In the genomic region with DNA sequence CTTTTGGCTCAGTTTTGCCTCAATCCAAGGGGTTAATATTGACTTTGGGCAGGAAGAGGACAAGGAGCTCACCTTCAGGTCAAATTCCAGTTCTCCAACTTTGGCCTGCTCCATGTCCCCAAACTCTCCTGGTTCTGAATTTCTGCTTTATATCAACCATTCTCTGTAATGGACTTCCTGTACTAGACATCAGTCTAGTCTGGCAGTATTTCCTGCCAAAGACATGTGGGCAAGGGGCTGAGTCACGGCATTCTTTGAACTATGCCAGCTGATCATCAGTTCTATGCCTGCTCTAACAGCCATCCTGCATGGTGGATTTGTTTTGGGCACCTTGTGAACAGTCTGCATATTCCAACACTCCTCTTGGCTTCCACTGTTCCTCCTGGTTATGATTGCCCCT, we compare ENCODE assay signal across 8 cellular contexts.
DNase-seq lines count a peak whose midpoint lies in the region; ATAC-seq and TF ChIP-seq lines count a peak whose summit lies in the region.

No MANE protein-coding gene starts in this region.

- H3K4me1 ChIP-seq in uterus = no peaks in the 10 kb centered on the region

- peak; percentile 79 for DNase-seq in epithelial cell of esophagus (ENCODE audit: low read depth)
- DNase-seq in stimulated activated CD8-positive, alpha-beta memory T cell treated with anti-CD3 and anti-CD28 coated beads, Interleukin-12 subunit alpha, Interleukin-12 subunit beta, amount 100 ng/mL, for 4 hours (ENCODE audit: low read depth) = peak; percentile 51
- DNase-seq in DMS153 treated with DMSO at 0.1 percent for 48 hours (lab: John Stamatoyannopoulos, UW; ENCODE audit: unreplicated experiment) = no peak
- no peak for DNase-seq in uterus

- TF ChIP-seq CTCF in epithelial cell of esophagus (IDR thresholded peaks at IDR 0.05; ENCODE audit: insufficient read depth, low read depth, low read length, missing control alignments) = no peak
- TF ChIP-seq CTCF in uterus (IDR thresholded peaks at IDR 0.05) = no peak

- H3K4me3 ChIP-seq in epithelial cell of esophagus (ENCODE audit: low read length) (no peak overlapping the region), uterus (no peak overlapping the region)

- no peak for TF ChIP-seq POLR2A in uterus (IDR thresholded peaks at IDR 0.05)

- intact Hi-C loops in uterus (cut with DNase I; ENCODE audit: low total_unique reads) = no loop called here

- H3K36me3 ChIP-seq in uterus = no peaks in the 10 kb centered on the region

- ATAC-seq in HG03442 (IDR thresholded peaks at IDR 0.05; ENCODE audit: unreplicated experiment) (peak; percentile 24), GM18909 (IDR thresholded peaks at IDR 0.05; ENCODE audit: poor library complexity, unreplicated experiment) (no peak), HG03175 (IDR thresholded peaks at IDR 0.05; ENCODE audit: unreplicated experiment) (no peak)
- ATAC-seq in activated CD4-positive, CD25-positive, alpha-beta regulatory T cell treated with anti-CD3 and anti-CD28 coated beads, Interleukin-2, amount 50 U/mL, for 24 hours = peak; percentile 55 to 66

- no peaks in the 10 kb centered on the region for H3K9me3 ChIP-seq in uterus

- no peak overlapping the region for H3K27ac ChIP-seq in uterus

- H3K27me3 ChIP-seq in uterus = no peaks in the 10 kb centered on the region

Comparison
In these comparisons a context has a peak if more than half of its experiments do, and no peak if none do; other contexts are left out.
1. ATAC-seq: peak in HG03442 (single experiment) and activated CD4-positive, CD25-positive, alpha-beta regulatory T cell treated with anti-CD3 and anti-CD28 coated beads, Interleukin-2, amount 50 U/mL, for 24 hours (2 of 2); none in GM18909 (single experiment) and HG03175 (single experiment).
2. DNase-seq: peak in epithelial cell of esophagus (single experiment) and stimulated activated CD8-positive, alpha-beta memory T cell treated with anti-CD3 and anti-CD28 coated beads, Interleukin-12 subunit alpha, Interleukin-12 subunit beta, amount 100 ng/mL, for 4 hours (single experiment); none in DMS153 treated with DMSO at 0.1 percent for 48 hours (single experiment) and uterus (0 of 2).